8 cellular contexts compared by ENCODE assay signal in the genomic region with DNA sequence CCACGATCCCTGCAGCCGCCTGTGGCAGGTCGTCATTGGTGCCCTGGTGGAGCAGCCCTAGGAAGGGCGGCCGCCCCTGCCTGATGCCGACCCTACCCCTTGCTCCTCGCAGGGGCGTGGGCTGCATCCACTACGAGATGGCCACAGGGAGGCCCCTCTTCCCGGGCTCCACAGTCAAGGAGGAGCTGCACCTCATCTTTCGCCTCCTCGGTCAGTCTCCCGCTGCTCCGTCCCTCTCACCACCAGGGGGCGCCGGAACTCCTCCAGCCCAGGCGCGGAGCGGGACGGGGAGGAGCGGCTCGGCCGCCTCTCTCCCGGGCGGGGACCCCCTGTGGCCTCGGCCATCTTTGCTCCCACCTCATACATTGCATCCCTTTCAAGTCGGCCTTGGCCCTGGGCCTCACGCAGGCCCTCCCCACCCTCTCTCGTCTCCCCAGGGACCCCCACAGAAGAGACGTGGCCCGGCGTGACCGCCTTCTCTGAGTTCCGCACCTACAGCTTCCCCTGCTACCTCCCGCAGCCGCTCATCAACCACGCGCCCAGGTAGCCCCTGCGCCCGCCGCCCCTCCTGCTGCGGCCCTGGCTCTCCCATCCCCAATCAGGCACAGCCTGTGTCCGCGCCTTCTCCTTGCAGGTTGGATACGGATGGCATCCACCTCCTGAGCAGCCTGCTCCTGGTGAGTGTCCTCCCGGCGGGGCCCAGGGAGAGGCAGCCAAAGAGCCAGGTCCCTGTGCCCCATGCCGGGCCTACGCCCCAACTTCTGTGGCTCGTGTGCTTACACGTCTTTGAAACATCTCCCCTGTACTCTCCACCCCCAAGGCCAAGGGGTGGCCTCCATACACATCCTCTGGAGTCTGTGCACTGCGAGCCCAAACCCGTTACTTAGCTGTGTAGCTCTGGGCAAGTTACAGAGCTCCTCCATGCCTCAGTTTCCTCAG. TPM values are rescaled to one million over a fixed set of nuclear protein-coding genes. Genes with fewer than 3 reads are reported as not detected.
DNase-seq lines count a peak whose midpoint lies in the region; ATAC-seq and TF ChIP-seq lines count a peak whose summit lies in the region.

No MANE protein-coding gene starts in this region.

- CTCF ChIA-PET in activated CD4-positive, alpha-beta T cell treated with anti-CD3 and anti-CD28 coated beads for 36 hours (lab: Charles Lee): interaction anchor here (0.5 to 4.3 kb wide), 23 partner anchors 8 to 219 kb away, joined by 3 to 48 read pairs (median 3); no protein-coding TSS in a partner anchor

- H3K9ac ChIP-seq in BLaER1 treated with 17β-estradiol and CSF1 and Interleukin-3, amounts not matched to agents 10 nM and 100 nM: peak overlapping the region in 7 of 11 experiments; percentile 8 to 44 (median 33); a peak in 6 of 22 replicates

- H3K4me1 Mint-ChIP-seq in activated CD4-positive, alpha-beta T cell treated with anti-CD3 and anti-CD28 coated beads for 36 hours: no peaks in the 10 kb centered on the region
- H3K4me1 Mint-ChIP-seq in chondrocyte (ENCODE audit: low read depth): peaks cover 8% of the 10 kb centered on the region

- peak; percentile 97 for TF ChIP-seq CTCF in chondrocyte (IDR thresholded peaks at IDR 0.05)

- H3K4me2 ChIP-seq in BLaER1 treated with 17β-estradiol and CSF1 and Interleukin-3, amounts not matched to agents 10 nM and 100 nM: peak overlapping the region; percentile 45 to 73 (median 63); a peak in 21 of 22 replicates

- no peak overlapping the region for H3K4me3 Mint-ChIP-seq in activated CD4-positive, alpha-beta T cell treated with anti-CD3 and anti-CD28 coated beads for 36 hours
- no peak overlapping the region for H3K4me3 Mint-ChIP-seq in chondrocyte (ENCODE audit: unreplicated experiment)

- peaks cover 0 to 16% (median 0%) of the 10 kb centered on the region in 11 experiments; a peak in 4 of 22 replicates for H4K20me1 ChIP-seq in BLaER1 treated with 17β-estradiol and CSF1 and Interleukin-3, amounts not matched to agents 10 nM and 100 nM

- ATAC-seq in GM21526 (IDR thresholded peaks at IDR 0.05; ENCODE audit: low FRiP score, unreplicated experiment) (peak; percentile 51), left lobe of liver (peak; percentile 78), GM21619 (IDR thresholded peaks at IDR 0.05; ENCODE audit: unreplicated experiment) (no peak)
- peak; percentile 90 for ATAC-seq in activated CD4-positive, alpha-beta T cell treated with anti-CD3 and anti-CD28 coated beads for 36 hours

- no peaks in the 10 kb centered on the region for H3K36me3 Mint-ChIP-seq in activated CD4-positive, alpha-beta T cell treated with anti-CD3 and anti-CD28 coated beads for 36 hours (ENCODE audit: low read depth)
- peaks cover 7% of the 10 kb centered on the region for H3K36me3 Mint-ChIP-seq in chondrocyte (ENCODE audit: low read depth)

- no peak overlapping the region for H3K27ac Mint-ChIP-seq in activated CD4-positive, alpha-beta T cell treated with anti-CD3 and anti-CD28 coated beads for 36 hours
- no peak overlapping the region for H3K27ac Mint-ChIP-seq in chondrocyte (ENCODE audit: unreplicated experiment)

- no peaks in the 10 kb centered on the region for H3K9me3 Mint-ChIP-seq in activated CD4-positive, alpha-beta T cell treated with anti-CD3 and anti-CD28 coated beads for 36 hours (ENCODE audit: low read depth)
- H3K9me3 Mint-ChIP-seq in chondrocyte (ENCODE audit: low read depth): no peaks in the 10 kb centered on the region

- no peaks in the 10 kb centered on the region for H3K9me3 ChIP-seq in BLaER1 treated with 17β-estradiol and CSF1 and Interleukin-3, amounts not matched to agents 10 nM and 100 nM (replicated peaks in 1 of 11)

- DNase-seq in NCI-H2196 (lab: John Stamatoyannopoulos, UW; ENCODE audit: unreplicated experiment): peak; percentile 90
- peak; percentile 91 for DNase-seq in activated CD4-positive, alpha-beta T cell treated with anti-CD3 and anti-CD28 coated beads for 36 hours
- DNase-seq in chondrocyte (ENCODE audit: low spot score): peak; percentile 94
- peak; percentile 71 for DNase-seq in left lobe of liver (ENCODE audit: low spot score)
- DNase-seq in stimulated activated CD4-positive, alpha-beta T cell treated with anti-CD3 and anti-CD28 coated beads, Interleukin-4, amount 100 ng/mL, for 1 hour: peak; percentile 89

- no peak overlapping the region for H3K27ac ChIP-seq in BLaER1 treated with 17β-estradiol and CSF1 and Interleukin-3, amounts not matched to agents 10 nM and 100 nM

- H3K4me3 ChIP-seq in BLaER1 treated with 17β-estradiol and CSF1 and Interleukin-3, amounts not matched to agents 10 nM and 100 nM: peak overlapping the region in 6 of 10 experiments; percentile 6 to 51 (median 37); a peak in 11 of 20 replicates

- peaks cover 0 to 34% (median 8%) of the 10 kb centered on the region in 11 experiments; a peak in 7 of 22 replicates for H3K36me3 ChIP-seq in BLaER1 treated with 17β-estradiol and CSF1 and Interleukin-3, amounts not matched to agents 10 nM and 100 nM

- H3K27me3 ChIP-seq in BLaER1 treated with 17β-estradiol and CSF1 and Interleukin-3, amounts not matched to agents 10 nM and 100 nM: peaks cover 0 to 4% (median 0%) of the 10 kb centered on the region in 11 experiments; a peak in 1 of 22 replicates

- intact Hi-C loops in activated CD4-positive, alpha-beta T cell treated with anti-CD3 and anti-CD28 coated beads for 36 hours (cut with DNase I, micrococcal nuclease): loop anchor here (1.0 to 2.0 kb wide), 4 partner anchors 56 to 128 kb away; partner anchors contain the start of gene ELK4 (in 2 of the 2)

- H3K4me1 ChIP-seq in BLaER1 treated with 17β-estradiol and CSF1 and Interleukin-3, amounts not matched to agents 10 nM and 100 nM: peaks cover 0 to 18% (median 5%) of the 10 kb centered on the region in 10 experiments; a peak in 9 of 20 replicates

- POLR2A ChIA-PET in activated CD4-positive, alpha-beta T cell treated with anti-CD3 and anti-CD28 coated beads for 36 hours (lab: Charles Lee): interaction anchor here (0.6 kb wide), 1 partner anchor 64 kb away, joined by 5 read pairs; no protein-coding TSS in a partner anchor

- H3K27me3 Mint-ChIP-seq in activated CD4-positive, alpha-beta T cell treated with anti-CD3 and anti-CD28 coated beads for 36 hours: no peaks in the 10 kb centered on the region
- peaks cover 9% of the 10 kb centered on the region for H3K27me3 Mint-ChIP-seq in chondrocyte (ENCODE audit: low read depth)

RNA-seq across cellular contexts. Expression of gene CDK18, which starts 24.7 kb away (rescaled TPM):
- 1 to 10 TPM; 4.9 to 5.9 TPM for total RNA-seq in activated CD4-positive, alpha-beta T cell treated with anti-CD3 and anti-CD28 coated beads for 36 hours
- 10.2 to 18.4 TPM (median 17.3 TPM) in 3 replicates for total RNA-seq in chondrocyte
- total RNA-seq in left lobe of liver: 8.8 TPM
